Comparison of ENCODE assay signal across 20 cellular contexts in the genomic region with DNA sequence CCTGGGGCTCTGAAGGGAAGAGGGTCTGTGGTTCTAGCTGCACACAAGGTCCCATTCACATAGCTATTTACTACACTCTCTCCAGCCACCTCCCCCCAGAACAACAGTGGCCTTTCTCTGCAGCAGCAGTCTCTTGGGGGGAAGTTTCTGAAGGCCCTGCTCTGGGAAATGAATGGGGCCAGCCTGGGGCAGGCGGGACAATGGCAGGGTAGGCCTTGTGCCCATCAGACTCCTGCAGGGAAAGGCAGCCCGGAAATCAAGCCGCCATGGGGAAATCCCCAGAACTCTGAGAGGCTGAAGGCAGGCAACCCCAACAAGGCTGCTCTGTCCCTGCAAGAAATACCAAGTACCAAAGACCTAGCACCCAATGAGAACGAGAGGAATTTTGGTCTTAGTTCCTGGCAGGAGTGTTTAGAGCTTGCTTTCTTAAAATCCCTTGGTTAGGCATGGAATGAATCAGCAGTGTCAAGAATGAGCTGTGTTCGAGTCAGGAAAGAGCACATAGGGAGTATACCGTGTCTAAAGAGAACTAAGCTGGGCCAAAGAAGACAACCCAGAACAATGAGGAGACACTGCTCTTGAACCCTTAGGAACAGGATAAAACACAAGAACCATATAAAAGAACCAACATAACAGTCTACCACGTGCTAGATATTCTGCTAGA. TPM values are rescaled to one million over a fixed set of nuclear protein-coding genes. Genes with fewer than 3 reads are reported as not detected.
DNase-seq lines count a peak whose midpoint lies in the region; ATAC-seq, FAIRE-seq and TF ChIP-seq lines count a peak whose summit lies in the region.
"Had no signal": no experiment of that assay in that cellular context is flagged by ENCODE, and none has a peak within 500 bp of the region (broad histone marks: within the 10 kb centered on the region; RNA-seq: fewer than 3 reads in every experiment).

No MANE protein-coding gene starts in this region.

- ATAC-seq in HG03378 (IDR thresholded peaks at IDR 0.05; ENCODE audit: unreplicated experiment) (no peak), HG03442 (IDR thresholded peaks at IDR 0.05; ENCODE audit: unreplicated experiment) (no peak), HG03039 (IDR thresholded peaks at IDR 0.05; ENCODE audit: unreplicated experiment) (no peak)
- ATAC-seq: activated CD4-positive, CD25-positive, alpha-beta regulatory T cell treated with anti-CD3 and anti-CD28 coated beads, Interleukin-2, amount 50 U/mL, for 24 hours; gastroesophageal sphincter had no signal

- TF ChIP-seq POLR2A in endothelial cell of umbilical vein (IDR thresholded peaks at IDR 0.05; ENCODE audit: low read depth, low read length) = no peak

- H3K4me2 ChIP-seq in endothelial cell of umbilical vein (ENCODE audit: insufficient read depth, low read length) = no peak overlapping the region

- TF ChIP-seq CTCF in endothelial cell of umbilical vein (IDR thresholded peaks at IDR 0.05; ENCODE audit: extremely low read depth in 1 of 2, insufficient read depth in 1 of 2, low read depth in 1 of 2, low read length in 2 of 2) = no peak

- H3K27me3 ChIP-seq in endothelial cell of umbilical vein (ENCODE audit: control insufficient read depth in 2 of 2, insufficient read depth in 2 of 2, low read length in 2 of 2) = no peaks in the 10 kb centered on the region
- H3K27me3 ChIP-seq: breast epithelium, gastroesophageal sphincter had no signal

- H2AFZ ChIP-seq in endothelial cell of umbilical vein (ENCODE audit: low read depth, low read length) = no peak overlapping the region

- H4K20me1 ChIP-seq in endothelial cell of umbilical vein (replicated peaks; ENCODE audit: control insufficient read depth, extremely low read depth, insufficient read depth, low read length) = no peaks in the 10 kb centered on the region

- POLR2A ChIA-PET in endothelial cell of umbilical vein (lab: Charles Lee) = no interaction called here

- no peak overlapping the region for H3K27ac ChIP-seq in endothelial cell of umbilical vein (ENCODE audit: insufficient read depth, low read depth, low read length)
- H3K27ac ChIP-seq: breast epithelium, gastroesophageal sphincter, skin epidermis had no signal

- H3K79me2 ChIP-seq in endothelial cell of umbilical vein (ENCODE audit: control insufficient read depth, insufficient read depth, low read length) = peaks cover 5% of the 10 kb centered on the region

- DNase-seq in C1 segment of cervical spinal cord (lab: John Stamatoyannopoulos, UW) (peak in 10 of 14 donors; percentile 22 to 82 (median 40)), RKO (ENCODE audit: low spot score) (peak; percentile 24), endothelial cell of umbilical vein (ENCODE audit: low read depth, low spot score) (peak; percentile 64), medulla oblongata (ENCODE audit: extremely low spot score) (peak; percentile 74), activated gamma-delta T cell (lab: John Stamatoyannopoulos, UW) (no peak)
- DNase-seq: activated naive CD4-positive, alpha-beta T cell; effector CD4-positive, alpha-beta T cell; GF-D8; HFFc6; NCI-H1105 treated with DMSO at 0.1 percent for 48 hours; NCI-H2171 treated with DMSO at 0.1 percent for 48 hours; occipital lobe had no signal

- H3K9me3 ChIP-seq in endothelial cell of umbilical vein (replicated peaks; ENCODE audit: control insufficient read depth, insufficient read depth, low read length) = no peaks in the 10 kb centered on the region
- H3K9me3 ChIP-seq: breast epithelium, gastroesophageal sphincter had no signal

- no peak overlapping the region for H3K4me3 ChIP-seq in endothelial cell of umbilical vein (replicated peaks in 1 of 3; ENCODE audit: insufficient read depth in 1 of 3, low read depth in 1 of 3, low read length in 3 of 3)
- H3K4me3 ChIP-seq: breast epithelium, gastroesophageal sphincter, skin epidermis had no signal

- H3K4me1 ChIP-seq in endothelial cell of umbilical vein (ENCODE audit: control insufficient read depth, extremely low read depth, insufficient read depth, low read length) = no peaks in the 10 kb centered on the region

- no peak overlapping the region for H3K9ac ChIP-seq in endothelial cell of umbilical vein (replicated peaks; ENCODE audit: extremely low read depth, insufficient read depth, low read length)

- intact Hi-C loops in endothelial cell of umbilical vein (cut with micrococcal nuclease) = no loop called here

- dilution Hi-C loops in endothelial cell of umbilical vein (cut with MboI; ENCODE audit: extremely low pct_ligation_motif_present, low sequenced_read_pairs) = no loop called here

- peak; percentile 69 for FAIRE-seq in endothelial cell of umbilical vein (lab: Jason Lieb, UNC)
- FAIRE-seq: islet of Langerhans had no signal

- CTCF ChIA-PET in endothelial cell of umbilical vein (lab: Charles Lee) = interaction anchor here (0.9 to 1.8 kb wide), 4 partner anchors 8 to 34 kb away, joined by 3 to 5 read pairs (median 3); no protein-coding TSS in a partner anchor

- BruUV-seq in endothelial cell of umbilical vein (replicated peaks; lab: Mats Ljungman, UMichigan) = no TSS peak

- H3K9me1 ChIP-seq in endothelial cell of umbilical vein (replicated peaks; ENCODE audit: control insufficient read depth, extremely low read depth, insufficient read depth, low read length) = no peaks in the 10 kb centered on the region

- H3K36me3 ChIP-seq in endothelial cell of umbilical vein (ENCODE audit: control insufficient read depth in 2 of 2, extremely low read depth in 1 of 2, insufficient read depth in 2 of 2, low read length in 2 of 2) = no peaks in the 10 kb centered on the region
- H3K36me3 ChIP-seq: breast epithelium had no signal

TF ChIP-seq in endothelial cell of umbilical vein, 7 proteins besides CTCF, POLR2A, EP300 and RAD21:
- TF ChIP-seq POLR2AphosphoS5 (IDR thresholded peaks at IDR 0.05; ENCODE audit: insufficient read depth, low read depth, low read length) = no peak

RNA-seq across cellular contexts. Expression of gene ARHGEF11, which starts 11.3 kb away (rescaled TPM):
- total RNA-seq in endothelial cell of umbilical vein = 27.2 and 28.0 TPM in 2 replicates
- polyA plus RNA-seq in endothelial cell of umbilical vein = 18.2 and 18.8 TPM in 2 replicates
- 15.3 and 17.4 TPM in 2 replicates for polyA plus RNA-seq in endothelial cell of umbilical vein (2011; cell fraction: cytosol; rRNA removed)
- polyA plus RNA-seq in endothelial cell of umbilical vein (2011; cell fraction: nucleus; rRNA removed) = 70.3 and 73.1 TPM in 2 replicates
- polyA plus RNA-seq in endothelial cell of umbilical vein (2012) = 15.9 and 17.3 TPM in 2 replicates
- polyA minus RNA-seq in endothelial cell of umbilical vein = 48.5 and 50.3 TPM in 2 replicates
- polyA minus RNA-seq in endothelial cell of umbilical vein (2011; cell fraction: cytosol; rRNA and poly(A)+ RNA removed) = 14.8 TPM
- polyA minus RNA-seq in endothelial cell of umbilical vein (2011; cell fraction: nucleus; rRNA and poly(A)+ RNA removed) = 47.5 and 51.6 TPM in 2 replicates
